In genomic region chr15:80585544-80586018, GRCh38 we compare ENCODE assay signal across 20 cellular contexts.
A peak's percentile ranks its signal among the peaks of the same experiment; 100 is the strongest.
DNase-seq lines count a peak whose midpoint lies in the region; ATAC-seq and TF ChIP-seq lines count a peak whose summit lies in the region.
"Had no signal": no experiment of that assay in that cellular context is flagged by ENCODE, and none has a peak within 500 bp of the region (broad histone marks: within the 10 kb centered on the region; RNA-seq: fewer than 3 reads in every experiment).

No MANE protein-coding gene starts in this region.

- H3K4me1 ChIP-seq in breast epithelium (no peaks in the 10 kb centered on the region), colonic mucosa (no peaks in the 10 kb centered on the region), stomach (peaks cover 0 to 19% (median 7%) of the 10 kb centered on the region in 4 donors)

- TF ChIP-seq CTCF in MCF 10A (IDR thresholded peaks at IDR 0.05; ENCODE audit: unreplicated experiment) (no peak), breast epithelium (IDR thresholded peaks at IDR 0.05) (no peak), colonic mucosa (IDR thresholded peaks at IDR 0.05) (peak; percentile 23), stomach (IDR thresholded peaks at IDR 0.05) (no peak)

- BruUV-seq in MCF 10A (replicated peaks; lab: Mats Ljungman, UMichigan): no TSS peak

- intact Hi-C loops in MCF 10A (cut with micrococcal nuclease): no loop called here
- intact Hi-C loops in breast epithelium (cut with DNase I; ENCODE audit: low total_unique reads): loop anchor here (10.0 kb wide), 1 partner anchor 1661 kb away; no protein-coding TSS in a partner anchor
- intact Hi-C loops in colonic mucosa (cut with DNase I): no loop called here
- intact Hi-C loops in stomach (cut with DNase I; ENCODE audit: low total_unique reads): no loop called here

- H3K36me3 ChIP-seq in breast epithelium (no peaks in the 10 kb centered on the region), colonic mucosa (no peaks in the 10 kb centered on the region), stomach (peaks cover 0 to 15% (median 3%) of the 10 kb centered on the region in 4 donors)

- WGBS in stomach, 5 donors: 67 to 95% (median 84%) methylated on average over 4 to 6 of the region's 6 CpGs

- TF ChIP-seq POLR2A in breast epithelium (IDR thresholded peaks at IDR 0.05): no peak
- no peak for TF ChIP-seq POLR2A in stomach (IDR thresholded peaks at IDR 0.05)

- no peaks in the 10 kb centered on the region for H3K9me3 Mint-ChIP-seq in MCF 10A (ENCODE audit: unreplicated experiment)
- H3K9me3 Mint-ChIP-seq: natural killer cell; stimulated activated naive B cell treated with anti-CD40 and anti-IgM and Interleukin-4, amounts not matched to agents 10 μg/mL and 1 μg/mL and 100 μg/mL, for 72 hours had no signal

- no peaks in the 10 kb centered on the region for H3K27me3 Mint-ChIP-seq in MCF 10A (ENCODE audit: insufficient read depth, unreplicated experiment)

- H3K27ac Mint-ChIP-seq in MCF 10A (ENCODE audit: low read depth, unreplicated experiment): no peak overlapping the region
- H3K27ac Mint-ChIP-seq: natural killer cell; stimulated activated naive B cell treated with anti-CD40 and anti-IgM and Interleukin-4, amounts not matched to agents 10 μg/mL and 1 μg/mL and 100 μg/mL, for 72 hours had no signal

- H3K4me3 ChIP-seq in breast epithelium (no peak overlapping the region), colonic mucosa (no peak overlapping the region), stomach (no peak overlapping the region)

- H3K27ac ChIP-seq in breast epithelium: no peak overlapping the region
- H3K27ac ChIP-seq in colonic mucosa: no peak overlapping the region
- peak overlapping the region in 2 of 5 donors; percentile 29 to 58 for H3K27ac ChIP-seq in stomach

- H3K36me3 Mint-ChIP-seq in MCF 10A (ENCODE audit: insufficient read depth, unreplicated experiment): no peaks in the 10 kb centered on the region
- H3K36me3 Mint-ChIP-seq: natural killer cell; stimulated activated naive B cell treated with anti-CD40 and anti-IgM and Interleukin-4, amounts not matched to agents 10 μg/mL and 1 μg/mL and 100 μg/mL, for 72 hours had no signal

- no peak for TF ChIP-seq EP300 in stomach (IDR thresholded peaks at IDR 0.05)

- H3K9me3 ChIP-seq in breast epithelium (no peaks in the 10 kb centered on the region), colonic mucosa (no peaks in the 10 kb centered on the region), stomach (no peaks in the 10 kb centered on the region)

- H3K9ac ChIP-seq in colonic mucosa (ENCODE audit: low read depth in 2 of 2, low read length in 2 of 2): no peak overlapping the region

- CTCF ChIA-PET in MCF 10A (lab: Yijun Ruan, JAX): interaction anchor here (0.6 to 3.0 kb wide), 8 partner anchors 9 to 444 kb away, joined by 3 to 12 read pairs (median 4); no protein-coding TSS in a partner anchor

- H3K27me3 ChIP-seq in breast epithelium: no peaks in the 10 kb centered on the region
- H3K27me3 ChIP-seq in colonic mucosa: no peaks in the 10 kb centered on the region
- no peaks in the 10 kb centered on the region for H3K27me3 ChIP-seq in stomach

- no peak overlapping the region for H3K4me3 Mint-ChIP-seq in MCF 10A (ENCODE audit: unreplicated experiment)
- H3K4me3 Mint-ChIP-seq: natural killer cell; stimulated activated naive B cell treated with anti-CD40 and anti-IgM and Interleukin-4, amounts not matched to agents 10 μg/mL and 1 μg/mL and 100 μg/mL, for 72 hours had no signal

- POLR2A ChIA-PET in MCF 10A (lab: Yijun Ruan, JAX): interaction anchor here (0.7 to 3.0 kb wide), 9 partner anchors 18 to 112 kb away, joined by 3 to 18 read pairs (median 4); partner anchors contain the start of gene ABHD17C

- no peak for ATAC-seq in HG03457 (IDR thresholded peaks at IDR 0.05; ENCODE audit: unreplicated experiment)
- ATAC-seq: left ventricle myocardium superior, natural killer cell had no signal

- DNase-seq in MCF 10A (ENCODE audit: unreplicated experiment): peak; percentile 53
- DNase-seq in breast epithelium (ENCODE audit: low spot score in 2 of 2): no peak
- DNase-seq in NCI-H146 (lab: John Stamatoyannopoulos, UW): peak; percentile 80
- peak; percentile 22 for DNase-seq in colonic mucosa
- DNase-seq in stomach: peak; percentile 32
- no peak for DNase-seq in GM03348 (ENCODE audit: low spot score)
- no peak for DNase-seq in activated effector memory CD4-positive, alpha-beta T cell treated with anti-CD3 and anti-CD28 coated beads, Interleukin-2, amount 50 U/mL, for 16 hours
- DNase-seq: activated CD8-positive, alpha-beta memory T cell treated with anti-CD3 and anti-CD28 coated beads, Interleukin-2, amount 50 U/mL, for 4 hours; AML-193; DND-41; HCEC 1CT; hippocampal formation; left ventricle myocardium superior; natural killer cell; NCI-H446; right cardiac atrium; SHP77 treated with DMSO at 0.1 percent for 48 hours; stimulated activated CD4-positive, alpha-beta T cell treated with anti-CD3 and anti-CD28 coated beads, Interleukin-4, amount 100 ng/mL, for 4 hours; stimulated activated naive B cell treated with anti-CD40 and anti-IgM and Interleukin-4, amounts not matched to agents 10 μg/mL and 1 μg/mL and 100 μg/mL, for 72 hours had no signal

- peaks cover 59% of the 10 kb centered on the region for H3K4me1 Mint-ChIP-seq in MCF 10A (ENCODE audit: insufficient read depth, unreplicated experiment)
- H3K4me1 Mint-ChIP-seq: stimulated activated naive B cell treated with anti-CD40 and anti-IgM and Interleukin-4, amounts not matched to agents 10 μg/mL and 1 μg/mL and 100 μg/mL, for 72 hours had no signal

Comparison
In these comparisons a context has a peak if more than half of its experiments do, and no peak if none do; other contexts are left out.
1. DNase-seq: peak in MCF 10A (single experiment), NCI-H146 (single experiment), colonic mucosa (single experiment) and stomach (single experiment); none in breast epithelium (0 of 2), GM03348 (single experiment) and activated effector memory CD4-positive, alpha-beta T cell treated with anti-CD3 and anti-CD28 coated beads, Interleukin-2, amount 50 U/mL, for 16 hours (single experiment).